ENCODE assay signal across 20 cellular contexts in the genomic region with DNA sequence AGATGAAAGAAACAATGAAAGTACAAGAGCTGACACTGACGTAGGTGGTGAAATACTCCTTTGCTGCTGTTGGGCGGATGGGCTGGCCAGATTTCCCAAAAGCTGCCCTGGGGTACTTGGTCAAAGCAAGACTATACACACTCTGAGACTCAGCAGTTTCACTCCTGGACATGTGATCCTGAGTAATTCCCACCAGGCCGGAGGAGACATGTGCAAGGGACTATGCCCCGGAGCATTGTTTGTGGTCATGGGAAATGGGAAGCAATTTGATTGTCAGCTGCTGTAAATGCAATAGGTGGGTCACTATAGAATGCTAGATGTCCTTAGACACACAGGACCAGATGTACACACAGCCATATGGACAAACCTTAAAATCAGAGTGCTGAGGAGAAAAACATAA.
DNase-seq lines count a peak whose midpoint lies in the region; ATAC-seq and TF ChIP-seq lines count a peak whose summit lies in the region.
"Had no signal": no experiment of that assay in that cellular context is flagged by ENCODE, and none has a peak within 500 bp of the region (broad histone marks: within the 10 kb centered on the region; RNA-seq: fewer than 3 reads in every experiment).

No MANE protein-coding gene starts in this region.

- peak; percentile 11 for DNase-seq in EH (ENCODE audit: low read depth)
- DNase-seq in RPMI7951 (ENCODE audit: low read depth): peak; percentile 87
- peak; percentile 83 for DNase-seq in epithelial cell of esophagus (ENCODE audit: low read depth)
- DNase-seq in left lobe of liver (ENCODE audit: low spot score): no peak
- no peak for DNase-seq in OCI-M1 (lab: John Stamatoyannopoulos, UW)
- no peak for DNase-seq in NCI-H1694 (lab: John Stamatoyannopoulos, UW)
- no peak for DNase-seq in GM03348 (ENCODE audit: low spot score)
- DNase-seq: activated CD4-positive, CD25-positive, alpha-beta regulatory T cell; activated naive CD4-positive, alpha-beta T cell treated with anti-CD3 and anti-CD28 coated beads for 36 hours; activated T-cell treated with anti-CD3 and anti-CD28 coated beads, Interleukin-2, amount 50 U/mL, for 4 hours; C1 segment of cervical spinal cord; NCI-H1930; sigmoid colon; testis had no signal

- ATAC-seq in left lobe of liver (peak; percentile 8), GM21360 (IDR thresholded peaks at IDR 0.05; ENCODE audit: unreplicated experiment) (no peak)
- ATAC-seq: activated T-cell treated with anti-CD3 and anti-CD28 coated beads, Interleukin-2, amount 50 U/mL, for 4 hours; GM23338; K562; SK-N-SH treated with all-trans-retinoic acid at 6 μM for 48 hours; stimulated activated effector memory CD8-positive, alpha-beta T cell treated with anti-CD3 and anti-CD28 coated beads, Interleukin-12 subunit alpha, Interleukin-12 subunit beta, amount 100 ng/mL, for 72 hours had no signal

- TF ChIP-seq CTCF in epithelial cell of esophagus (IDR thresholded peaks at IDR 0.05; ENCODE audit: insufficient read depth, low read depth, low read length, missing control alignments): no peak

- no peak overlapping the region for H3K4me3 ChIP-seq in epithelial cell of esophagus (ENCODE audit: low read length)
- H3K4me3 ChIP-seq: GM23338, K562, lung, sigmoid colon, testis had no signal

Comparison
In these comparisons a context has a peak if more than half of its experiments do, and no peak if none do; other contexts are left out.
1. DNase-seq: peak in EH (single experiment), RPMI7951 (single experiment) and epithelial cell of esophagus (single experiment); none in left lobe of liver (single experiment), OCI-M1 (single experiment), NCI-H1694 (single experiment) and GM03348 (single experiment).